8 cellular contexts compared by ENCODE assay signal in genomic region chr7:66654275-66655112, GRCh38. TPM values are rescaled to one million over a fixed set of nuclear protein-coding genes. Genes with fewer than 3 reads are reported as not detected.
DNase-seq lines count a peak whose midpoint lies in the region; TF ChIP-seq lines count a peak whose summit lies in the region.

No MANE protein-coding gene starts in this region.

- peak; percentile 95 for DNase-seq in GM04504 (ENCODE audit: low read depth)
- DNase-seq in HFFc6 = peak; percentile 97
- DNase-seq in NAMALWA (ENCODE audit: low spot score) = peak; percentile 100
- peak; percentile 98 for DNase-seq in SK-MEL-5 (ENCODE audit: low read depth, low spot score)
- peak; percentile 96 for DNase-seq in activated naive CD4-positive, alpha-beta T cell treated with anti-CD3 and anti-CD28 coated beads, Interleukin-2, amount 50 U/mL, for 16 hours
- DNase-seq in globus pallidus (ENCODE audit: low spot score) = peak; percentile 98
- DNase-seq in nucleus accumbens (lab: John Stamatoyannopoulos, UW) = peak; percentile 90 to 99 (median 97)
- DNase-seq in suprapubic skin (ENCODE audit: low spot score in 2 of 2) = peak; percentile 99

- no peaks in the 10 kb centered on the region for H3K36me3 ChIP-seq in suprapubic skin

- in situ Hi-C loops in SK-MEL-5 (cut with HindIII; ENCODE audit: low pct_unique_long_range_greater_than_20kb, low sequenced_read_pairs) = no loop called here

- no peak; the same call in 1 of the 2 replicates for TF ChIP-seq CTCF in HFFc6 (IDR thresholded peaks at IDR 0.05)
- TF ChIP-seq CTCF in suprapubic skin (IDR thresholded peaks at IDR 0.05) = no peak

- H3K36me3 Mint-ChIP-seq in HFFc6 (ENCODE audit: low read depth) = peaks cover 17% of the 10 kb centered on the region

- peaks cover 19% of the 10 kb centered on the region for H3K4me1 ChIP-seq in suprapubic skin

- TF ChIP-seq EP300 in suprapubic skin (IDR thresholded peaks at IDR 0.05) = no peak

- peaks cover 30% of the 10 kb centered on the region for H3K4me1 Mint-ChIP-seq in HFFc6 (ENCODE audit: low read depth)

- TF ChIP-seq POLR2A in suprapubic skin (IDR thresholded peaks at IDR 0.05) = peak; percentile 80 to 97

- H3K27me3 ChIP-seq in suprapubic skin = no peaks in the 10 kb centered on the region

- WGBS in suprapubic skin = 0% methylated on average over 30 of the region's 92 CpGs

- no peaks in the 10 kb centered on the region for H3K9me3 Mint-ChIP-seq in HFFc6

- peak overlapping the region; percentile 88 for H3K4me3 Mint-ChIP-seq in HFFc6

- peak overlapping the region; percentile 99 for H3K27ac ChIP-seq in suprapubic skin

- no peaks in the 10 kb centered on the region for H3K9me3 ChIP-seq in suprapubic skin

- H3K4me3 ChIP-seq in suprapubic skin = peak overlapping the region; percentile 87

- H3K27me3 Mint-ChIP-seq in HFFc6 (ENCODE audit: insufficient read depth) = peaks cover 2% of the 10 kb centered on the region

- peak overlapping the region; percentile 94 for H3K27ac Mint-ChIP-seq in HFFc6

RNA-seq across cellular contexts. Expression of gene KCTD7, which starts 25.8 kb away (rescaled TPM):
- 10 to 100 TPM in 3 of 6 experiments, 1 to 10 TPM in 3; 8.2 to 11.8 (median 10.1) TPM for total RNA-seq in HFFc6 (2021; fragmentation: NEBNext Ultra II Directional; extraction: Animal tissue kit (Norgen Biotek cat#: 25700))
- total RNA-seq in SK-MEL-5 (2014; rRNA removed; shearing (Covaris generic)) = 20.9 and 24.5 TPM in 2 replicates
- polyA plus RNA-seq in SK-MEL-5 (2015; cell fraction: cytosol; rRNA removed) = 26.3 and 31.3 TPM in 2 replicates
- 93.4 and 103 TPM in 2 replicates for polyA plus RNA-seq in SK-MEL-5 (2015; cell fraction: nucleus; rRNA removed)
- total RNA-seq in suprapubic skin = 10 to 100 TPM in 1 of 4 donors, 1 to 10 TPM in 3; 6.2 to 17.9 (median 6.7) TPM

Comparison
In these comparisons a context has a peak if more than half of its experiments do, and no peak if none do; other contexts are left out.
1. Peak in every context shown above with its lines: DNase-seq, H3K4me3 ChIP-seq and H3K27ac ChIP-seq.